11 cellular contexts compared by ENCODE assay signal in the genomic region with DNA sequence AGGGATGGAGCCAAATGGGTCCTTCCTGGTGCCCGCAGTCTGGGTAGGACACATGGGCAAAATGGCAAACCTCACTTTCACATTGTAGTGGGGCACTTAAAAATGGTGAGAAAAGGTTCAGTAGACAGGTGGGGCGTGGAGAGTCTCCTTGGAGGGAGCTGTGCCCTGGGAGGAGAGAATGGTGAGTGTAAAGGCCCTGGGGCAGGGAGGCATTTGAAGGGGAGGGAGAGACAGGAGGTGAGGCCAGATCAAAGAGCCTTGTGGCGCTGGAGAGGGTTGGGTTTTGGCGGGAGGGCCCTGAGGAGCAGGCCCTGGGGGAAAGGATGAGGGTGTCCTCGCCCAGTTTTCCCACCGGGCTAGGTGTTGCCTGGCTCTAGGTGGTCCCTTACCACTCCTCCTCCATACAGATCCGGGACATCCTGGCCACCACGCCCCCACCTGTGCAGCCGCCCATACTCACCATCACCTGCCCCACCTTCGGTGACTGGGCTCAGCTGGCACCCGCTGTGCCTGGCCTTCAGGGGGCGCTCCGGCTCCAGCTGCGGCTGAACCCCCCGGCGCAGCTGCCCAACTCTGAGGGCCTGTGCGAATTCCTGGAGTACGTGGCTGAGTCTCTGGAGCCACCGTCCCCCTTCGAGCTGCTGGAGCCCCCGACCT. TPM values are rescaled to one million over a fixed set of nuclear protein-coding genes. Genes with fewer than 3 reads are reported as not detected.
A peak's percentile ranks its signal among the peaks of the same experiment; 100 is the strongest.
DNase-seq lines count a peak whose midpoint lies in the region; FAIRE-seq and TF ChIP-seq lines count a peak whose summit lies in the region.
"Had no signal": no experiment of that assay in that cellular context is flagged by ENCODE, and none has a peak within 500 bp of the region (broad histone marks: within the 10 kb centered on the region; RNA-seq: fewer than 3 reads in every experiment).

No MANE protein-coding gene starts in this region.

- H3K9ac ChIP-seq in KMS-11, result no peak overlapping the region

- H2AFZ ChIP-seq in KMS-11 (ENCODE audit: low read depth) (no peak overlapping the region), osteoblast (ENCODE audit: low read length) (no peak overlapping the region)

- H3K27me3 Mint-ChIP-seq in chondrocyte (ENCODE audit: low read depth), result no peaks in the 10 kb centered on the region
- no peaks in the 10 kb centered on the region for H3K27me3 Mint-ChIP-seq in activated naive CD4-positive, alpha-beta T cell treated with anti-CD3 and anti-CD28 coated beads for 36 hours (ENCODE audit: low read depth)

- TF ChIP-seq CTCF in D721Med (IDR thresholded peaks at IDR 0.05; ENCODE audit: insufficient read depth, missing control alignments) (peak; percentile 44), KMS-11 (conservative IDR thresholded peaks at IDR 0.05; ENCODE audit: low read depth, low read length) (peak; percentile 33; the same call in 1 of the 2 replicates), chondrocyte (IDR thresholded peaks at IDR 0.05) (peak; percentile 63), osteoblast (IDR thresholded peaks at IDR 0.05; ENCODE audit: extremely low read depth, low read depth, low read length) (peak; percentile 22)

- H3K9me3 Mint-ChIP-seq in chondrocyte (ENCODE audit: low read depth), result no peaks in the 10 kb centered on the region
- H3K9me3 Mint-ChIP-seq in activated naive CD4-positive, alpha-beta T cell treated with anti-CD3 and anti-CD28 coated beads for 36 hours, result no peaks in the 10 kb centered on the region

- intact Hi-C loops in activated naive CD4-positive, alpha-beta T cell treated with anti-CD3 and anti-CD28 coated beads for 36 hours (cut with micrococcal nuclease), result loop anchor here (1.0 kb wide), 1 partner anchor 130 kb away; no protein-coding TSS in a partner anchor

- no peak overlapping the region for H3K27ac ChIP-seq in KMS-11
- no peak overlapping the region for H3K27ac ChIP-seq in osteoblast (ENCODE audit: low read depth, low read length)
- H3K27ac ChIP-seq: gastroesophageal sphincter had no signal

- H3K36me3 ChIP-seq in KMS-11 (ENCODE audit: insufficient read depth), result no peaks in the 10 kb centered on the region
- H3K36me3 ChIP-seq in osteoblast (ENCODE audit: insufficient read depth, low read length), result peaks cover 46% of the 10 kb centered on the region

- peaks cover 5% of the 10 kb centered on the region for H3K4me1 ChIP-seq in KMS-11 (ENCODE audit: low read depth, poor library complexity, severe bottlenecking)
- peaks cover 1% of the 10 kb centered on the region for H3K4me1 ChIP-seq in osteoblast (ENCODE audit: insufficient read depth, low read length)

- H3K36me3 Mint-ChIP-seq in chondrocyte (ENCODE audit: low read depth), result peaks cover 9% of the 10 kb centered on the region
- H3K36me3 Mint-ChIP-seq in activated naive CD4-positive, alpha-beta T cell treated with anti-CD3 and anti-CD28 coated beads for 36 hours (ENCODE audit: low read depth), result peaks cover 16% of the 10 kb centered on the region

- H3K27me3 ChIP-seq in KMS-11 (ENCODE audit: insufficient read depth, low read depth) (no peaks in the 10 kb centered on the region), osteoblast (ENCODE audit: insufficient read depth, low read length) (no peaks in the 10 kb centered on the region)
- H3K27me3 ChIP-seq: gastroesophageal sphincter had no signal

- FAIRE-seq in D721Med (lab: Jason Lieb, UNC), result no peak

- CTCF ChIA-PET in activated naive CD4-positive, alpha-beta T cell treated with anti-CD3 and anti-CD28 coated beads for 36 hours (lab: Charles Lee), result interaction anchor here (0.5 to 1.1 kb wide), 2 partner anchors 15 to 39 kb away, joined by 3 to 4 read pairs; no protein-coding TSS in a partner anchor

- H3K79me2 ChIP-seq in KMS-11 (ENCODE audit: insufficient read depth, low read depth), result peaks cover 6% of the 10 kb centered on the region; the same call in 1 of the 2 replicates
- peaks cover 64% of the 10 kb centered on the region for H3K79me2 ChIP-seq in osteoblast (ENCODE audit: insufficient read depth, low read length)

- no peak overlapping the region for H3K27ac Mint-ChIP-seq in chondrocyte (ENCODE audit: unreplicated experiment)
- no peak overlapping the region for H3K27ac Mint-ChIP-seq in activated naive CD4-positive, alpha-beta T cell treated with anti-CD3 and anti-CD28 coated beads for 36 hours

- DNase-seq in D721Med (ENCODE audit: insufficient read length, low spot score) (no peak), chondrocyte (ENCODE audit: low spot score) (no peak), osteoblast (ENCODE audit: insufficient read length, low spot score, missing footprints) (peak; percentile 79), NCI-H2107 (lab: John Stamatoyannopoulos, UW) (no peak), activated gamma-delta T cell treated with Interleukin-2 at 50 U/mL for 16 hours (no peak), OCI-M2 (lab: John Stamatoyannopoulos, UW; ENCODE audit: unreplicated experiment) (no peak)
- no peak for DNase-seq in activated naive CD4-positive, alpha-beta T cell treated with anti-CD3 and anti-CD28 coated beads for 36 hours
- DNase-seq: aorta, mesendoderm had no signal

- H4K20me1 ChIP-seq in KMS-11 (ENCODE audit: insufficient read depth), result no peaks in the 10 kb centered on the region
- peaks cover 31% of the 10 kb centered on the region for H4K20me1 ChIP-seq in osteoblast (ENCODE audit: insufficient read depth, low read length)

- H3K4me3 ChIP-seq in KMS-11 (IDR thresholded peaks at IDR 0.05; ENCODE audit: insufficient read depth, low read depth, low read length), result no peak overlapping the region
- no peak overlapping the region for H3K4me3 ChIP-seq in osteoblast (ENCODE audit: insufficient read depth, low read length)
- H3K4me3 ChIP-seq: gastroesophageal sphincter had no signal

- H3K4me2 ChIP-seq in KMS-11, result no peak overlapping the region
- H3K4me2 ChIP-seq in osteoblast (ENCODE audit: insufficient read depth, low read length), result no peak overlapping the region

- peaks cover 15% of the 10 kb centered on the region for H3K4me1 Mint-ChIP-seq in chondrocyte (ENCODE audit: low read depth)
- H3K4me1 Mint-ChIP-seq in activated naive CD4-positive, alpha-beta T cell treated with anti-CD3 and anti-CD28 coated beads for 36 hours (ENCODE audit: low read depth), result peaks cover 23% of the 10 kb centered on the region

- no peak overlapping the region for H3K4me3 Mint-ChIP-seq in chondrocyte (ENCODE audit: unreplicated experiment)
- H3K4me3 Mint-ChIP-seq in activated naive CD4-positive, alpha-beta T cell treated with anti-CD3 and anti-CD28 coated beads for 36 hours, result no peak overlapping the region

- H3K9me3 ChIP-seq in osteoblast (ENCODE audit: low read depth, low read length), result no peaks in the 10 kb centered on the region
- H3K9me3 ChIP-seq: gastroesophageal sphincter had no signal

RNA-seq across cellular contexts. Expression of a gene that starts 6.3 kb away (rescaled TPM):
- total RNA-seq in chondrocyte (34.7 to 64.4 TPM (median 61.3 TPM) in 3 replicates), osteoblast (15.2 and 16.5 TPM in 2 replicates)
- total RNA-seq in activated naive CD4-positive, alpha-beta T cell treated with anti-CD3 and anti-CD28 coated beads for 36 hours, result 10 to 100 TPM; 46.8 to 51.8 TPM

RNA-seq across cellular contexts. Expression of a gene that starts 25.7 kb away (rescaled TPM):
- total RNA-seq in chondrocyte (0.22 to 0.70 TPM (median 0.49 TPM) in 3 replicates), osteoblast (0.72 TPM in 1 of 2 replicates, not detected in the other)
- total RNA-seq in activated naive CD4-positive, alpha-beta T cell treated with anti-CD3 and anti-CD28 coated beads for 36 hours, result 10 to 100 TPM; 48.9 to 56.8 TPM

RNA-seq across cellular contexts. Expression of a gene that starts 37.4 kb away (rescaled TPM):
- total RNA-seq in chondrocyte (2.0 to 3.9 TPM (median 2.1 TPM) in 3 replicates), osteoblast (under 0.01 TPM in 2 replicates)
- under 1 TPM in 1 of 2 experiments, not detected in 1; 0.12 TPM for total RNA-seq in activated naive CD4-positive, alpha-beta T cell treated with anti-CD3 and anti-CD28 coated beads for 36 hours

Comparison
In these comparisons a context has a peak if more than half of its experiments do, and no peak if none do; other contexts are left out.
1. RNA of a gene that starts 25.7 kb away (total RNA-seq): 48.9 to 56.8 TPM in activated naive CD4-positive, alpha-beta T cell treated with anti-CD3 and anti-CD28 coated beads for 36 hours; 0.72 TPM in osteoblast and 0.22 to 0.70 TPM in chondrocyte; every median in the first group is over 10 times any median in the second.
2. Peak in every context shown above with its lines, with median percentiles within 50 percentile points of each other: CTCF ChIP-seq.